ENCODE assay signal across 11 cellular contexts in the genomic region with DNA sequence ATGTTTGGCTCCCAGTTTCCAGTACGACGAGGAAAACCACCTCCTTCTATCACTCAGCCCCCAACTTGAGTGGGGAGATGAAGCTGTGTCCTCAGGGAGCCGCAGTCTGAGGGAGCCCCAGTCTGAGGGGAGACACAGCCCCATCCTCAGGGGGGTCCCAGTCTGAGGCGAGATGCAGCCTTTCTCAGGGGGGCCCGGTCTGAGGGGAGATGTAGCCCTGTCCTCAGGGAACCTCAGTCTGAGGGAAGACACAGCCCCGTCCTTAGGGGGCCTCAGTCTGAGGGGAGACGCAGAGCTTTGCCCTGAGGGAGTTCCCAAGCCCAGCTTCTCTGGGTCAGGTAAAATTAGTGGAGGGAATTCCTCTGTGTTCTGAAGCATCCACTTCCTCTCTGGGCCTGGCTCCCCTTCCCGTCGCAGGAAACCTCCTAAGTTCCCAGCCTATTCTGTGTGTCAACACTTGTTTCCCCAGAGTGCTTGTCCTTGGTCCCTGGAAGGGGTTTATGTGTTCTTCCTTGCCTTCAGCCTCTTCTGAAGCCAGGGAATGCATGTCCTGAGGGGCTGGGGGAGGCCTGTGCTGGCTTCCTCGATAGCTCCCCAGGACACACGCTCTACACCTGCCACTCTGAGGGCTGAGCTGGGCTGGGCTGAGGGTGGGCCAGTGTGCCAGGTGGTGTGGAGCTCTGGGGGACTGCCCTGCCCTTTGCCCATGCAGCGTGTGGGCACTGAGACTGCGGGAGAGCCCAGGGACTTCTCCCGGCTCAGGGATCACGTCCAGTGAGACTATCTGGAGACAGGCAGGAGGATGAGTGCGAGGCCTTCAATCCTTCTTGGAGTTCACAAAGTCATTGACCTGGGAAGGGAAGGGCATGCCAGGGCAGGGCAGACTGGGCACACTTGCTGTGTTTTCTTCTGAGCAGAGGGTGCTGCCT.
"Had no signal": no experiment of that assay in that cellular context is flagged by ENCODE, and none has a peak within 500 bp of the region (broad histone marks: within the 10 kb centered on the region; RNA-seq: fewer than 3 reads in every experiment).

No MANE protein-coding gene starts in this region.

- H3K4me3 Mint-ChIP-seq: activated naive CD4-positive, alpha-beta T cell treated with anti-CD3 and anti-CD28 coated beads, Interleukin-2, amount 50 U/mL, for 24 hours; central memory CD8-positive, alpha-beta T cell; natural killer cell treated with Interleukin-12 subunit alpha and Interleukin-12 subunit beta and Interleukin-15 and Interleukin-18, amount 100 ng/mL, for 72 hours had no signal

- H3K27me3 Mint-ChIP-seq: activated naive CD4-positive, alpha-beta T cell treated with anti-CD3 and anti-CD28 coated beads, Interleukin-2, amount 50 U/mL, for 24 hours had no signal

- H3K4me1 ChIP-seq: esophagus squamous epithelium had no signal

- H3K27ac Mint-ChIP-seq: activated naive CD4-positive, alpha-beta T cell treated with anti-CD3 and anti-CD28 coated beads, Interleukin-2, amount 50 U/mL, for 24 hours; natural killer cell treated with Interleukin-12 subunit alpha and Interleukin-12 subunit beta and Interleukin-15 and Interleukin-18, amount 100 ng/mL, for 72 hours had no signal

- H3K36me3 ChIP-seq: esophagus squamous epithelium, vagina had no signal

- H3K9me3 Mint-ChIP-seq: activated naive CD4-positive, alpha-beta T cell treated with anti-CD3 and anti-CD28 coated beads, Interleukin-2, amount 50 U/mL, for 24 hours; central memory CD8-positive, alpha-beta T cell; immature natural killer cell; natural killer cell treated with Interleukin-12 subunit alpha and Interleukin-12 subunit beta and Interleukin-15 and Interleukin-18, amount 100 ng/mL, for 72 hours had no signal

- DNase-seq: esophagus squamous epithelium; foreskin fibroblast; glutamatergic neuron; mammary epithelial cell; occipital lobe; stimulated activated CD4-positive, alpha-beta T cell treated with anti-CD3 and anti-CD28 coated beads, Interleukin-4, amount 100 ng/mL, for 4 hours had no signal

- H3K36me3 Mint-ChIP-seq: activated naive CD4-positive, alpha-beta T cell treated with anti-CD3 and anti-CD28 coated beads, Interleukin-2, amount 50 U/mL, for 24 hours; immature natural killer cell; natural killer cell treated with Interleukin-12 subunit alpha and Interleukin-12 subunit beta and Interleukin-15 and Interleukin-18, amount 100 ng/mL, for 72 hours had no signal

- H3K4me3 ChIP-seq: esophagus squamous epithelium, vagina had no signal

- H3K9me3 ChIP-seq: esophagus squamous epithelium, vagina had no signal

- H3K27me3 ChIP-seq: vagina had no signal

- H3K27ac ChIP-seq: esophagus squamous epithelium, vagina had no signal
